ENCODE assay signal across 9 cellular contexts in the genomic region with DNA sequence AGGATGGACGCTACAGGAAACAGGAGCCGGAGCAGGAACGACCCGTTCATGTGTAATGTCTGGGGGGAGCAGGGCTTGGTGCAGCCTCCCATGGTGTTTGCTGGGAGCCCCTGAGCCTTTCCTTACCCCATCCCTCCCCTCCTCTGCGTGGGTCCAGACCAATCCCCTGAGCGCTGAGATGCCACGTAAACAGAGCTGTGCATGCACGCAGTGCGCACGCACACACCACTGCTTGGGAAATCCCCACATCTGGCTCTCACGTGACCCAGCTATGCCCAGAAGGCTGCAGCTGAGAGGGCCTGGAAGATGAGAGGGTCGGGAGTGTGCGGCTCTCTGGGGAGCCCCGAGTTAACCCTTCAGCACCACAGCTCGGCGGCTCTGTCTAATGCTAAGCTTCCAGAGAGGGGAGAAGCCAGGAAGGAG.
DNase-seq lines count a peak whose midpoint lies in the region; ATAC-seq, FAIRE-seq and TF ChIP-seq lines count a peak whose summit lies in the region.
"Had no signal": no experiment of that assay in that cellular context is flagged by ENCODE, and none has a peak within 500 bp of the region (broad histone marks: within the 10 kb centered on the region; RNA-seq: fewer than 3 reads in every experiment).

No MANE protein-coding gene starts in this region.

- no peaks in the 10 kb centered on the region for H3K27me3 ChIP-seq in astrocyte (ENCODE audit: insufficient read depth, low read length)

- H3K36me3 ChIP-seq in astrocyte (ENCODE audit: insufficient read depth, low read length) = no peaks in the 10 kb centered on the region
- H3K36me3 ChIP-seq: thoracic aorta had no signal

- DNase-seq in T-helper 17 cell (peak; percentile 79 to 89 (median 84)), astrocyte (ENCODE audit: low read depth) (peak; percentile 90), inferior parietal cortex (ENCODE audit: extremely low spot score) (peak; percentile 75), NCI-H2196 treated with DMSO at 0.1 percent for 48 hours (lab: John Stamatoyannopoulos, UW; ENCODE audit: unreplicated experiment) (no peak), DMS153 (lab: John Stamatoyannopoulos, UW) (no peak)
- DNase-seq in stimulated activated CD4-positive, alpha-beta T cell treated with anti-CD3 and anti-CD28 coated beads, Interleukin-12 subunit alpha, Interleukin-12 subunit beta, amount 100 ng/mL, for 24 hours (ENCODE audit: low read depth in 2 of 2) = peak; percentile 65 to 77

- ATAC-seq in GM18870 (IDR thresholded peaks at IDR 0.05; ENCODE audit: unreplicated experiment) (peak; percentile 76), HG03060 (IDR thresholded peaks at IDR 0.05; ENCODE audit: low read depth, unreplicated experiment) (peak; percentile 74), T-helper 17 cell (peak; percentile 97)

- H3K9me3 ChIP-seq in T-helper 17 cell (ENCODE audit: control insufficient read depth, low read length, poor library complexity, severe bottlenecking) (no peaks in the 10 kb centered on the region), astrocyte (ENCODE audit: insufficient read depth, low read depth, low read length) (no peaks in the 10 kb centered on the region)
- H3K9me3 ChIP-seq: thoracic aorta had no signal

- H2AFZ ChIP-seq in astrocyte (ENCODE audit: low read depth, low read length) = no peak overlapping the region

- H3K79me2 ChIP-seq in astrocyte (ENCODE audit: insufficient read depth, low read length) = no peaks in the 10 kb centered on the region

- no peaks in the 10 kb centered on the region for H3K9me3 Mint-ChIP-seq in astrocyte (ENCODE audit: unreplicated experiment)

- H3K4me3 ChIP-seq in astrocyte (ENCODE audit: insufficient read depth, low read depth, low read length) = no peak overlapping the region
- H3K4me3 ChIP-seq: thoracic aorta had no signal

- no peaks in the 10 kb centered on the region for H4K20me1 ChIP-seq in astrocyte (ENCODE audit: insufficient read depth, low read length)

- H3K4me1 Mint-ChIP-seq in T-helper 17 cell (peaks cover 10% of the 10 kb centered on the region), astrocyte (ENCODE audit: low read depth, unreplicated experiment) (peaks cover 32% of the 10 kb centered on the region)

- peak overlapping the region; percentile 71 for H3K4me2 ChIP-seq in astrocyte (ENCODE audit: low read length)

- TF ChIP-seq CTCF in astrocyte (IDR thresholded peaks at IDR 0.05; ENCODE audit: insufficient read depth, low read depth, low read length) = no peak

- H3K4me3 Mint-ChIP-seq in T-helper 17 cell (peak overlapping the region; percentile 87), astrocyte (ENCODE audit: unreplicated experiment) (no peak overlapping the region)

- peak overlapping the region; percentile 79 for H3K9ac ChIP-seq in astrocyte (ENCODE audit: low read length)

- peak overlapping the region; percentile 91 for H3K27ac ChIP-seq in astrocyte (ENCODE audit: low read depth, low read length)

- H3K27ac Mint-ChIP-seq in T-helper 17 cell = peak overlapping the region; percentile 97
- H3K27ac Mint-ChIP-seq in astrocyte (ENCODE audit: unreplicated experiment) = peak overlapping the region; percentile 97

- no peaks in the 10 kb centered on the region for H3K36me3 Mint-ChIP-seq in T-helper 17 cell (ENCODE audit: low read depth)
- H3K36me3 Mint-ChIP-seq in astrocyte (ENCODE audit: low read depth, unreplicated experiment) = no peaks in the 10 kb centered on the region

- H3K27me3 Mint-ChIP-seq in T-helper 17 cell (no peaks in the 10 kb centered on the region), astrocyte (ENCODE audit: low read depth, unreplicated experiment) (no peaks in the 10 kb centered on the region)

- peaks cover 25% of the 10 kb centered on the region for H3K4me1 ChIP-seq in astrocyte (ENCODE audit: insufficient read depth, low read length)

- FAIRE-seq in astrocyte (lab: Jason Lieb, UNC) = no peak

Comparison
In these comparisons a context has a peak if more than half of its experiments do, and no peak if none do; other contexts are left out.
1. DNase-seq: peak in T-helper 17 cell (3 of 3), astrocyte (single experiment), inferior parietal cortex (single experiment) and stimulated activated CD4-positive, alpha-beta T cell treated with anti-CD3 and anti-CD28 coated beads, Interleukin-12 subunit alpha, Interleukin-12 subunit beta, amount 100 ng/mL, for 24 hours (2 of 2); none in NCI-H2196 treated with DMSO at 0.1 percent for 48 hours (single experiment) and DMS153 (single experiment).
2. Peak in every context shown above with its lines, with median percentiles within 50 percentile points of each other: ATAC-seq.